In genomic region chr2:63484901-63485300, GRCh38 we compare ENCODE assay signal across 22 cellular contexts.
"Had no signal": no experiment of that assay in that cellular context is flagged by ENCODE, and none has a peak within 500 bp of the region (broad histone marks: within the 10 kb centered on the region; RNA-seq: fewer than 3 reads in every experiment).

No MANE protein-coding gene starts in this region.

- H3K4me1 ChIP-seq: esophagus squamous epithelium, gastroesophageal sphincter, spleen had no signal

- H3K27me3 Mint-ChIP-seq: activated CD4-positive, alpha-beta memory T cell treated with anti-CD3 and anti-CD28 coated beads for 36 hours; activated naive CD4-positive, alpha-beta T cell treated with anti-CD3 and anti-CD28 coated beads, Interleukin-2, amount 10 ng/mL, durations not matched to agents 7 days and 5 days; brain; naive thymus-derived CD8-positive, alpha-beta T cell; progenitor cell of endocrine pancreas; T-helper 17 cell; type B pancreatic cell had no signal

- H3K27ac Mint-ChIP-seq: activated CD4-positive, alpha-beta memory T cell treated with anti-CD3 and anti-CD28 coated beads for 36 hours; activated naive CD4-positive, alpha-beta T cell treated with anti-CD3 and anti-CD28 coated beads, Interleukin-2, amount 10 ng/mL, durations not matched to agents 7 days and 5 days; endodermal cell; naive thymus-derived CD8-positive, alpha-beta T cell; T-helper 17 cell; type B pancreatic cell had no signal

- H3K4me3 ChIP-seq: esophagus squamous epithelium, gastroesophageal sphincter, lung, spleen, thoracic aorta had no signal

- DNase-seq: activated CD4-positive, alpha-beta memory T cell treated with anti-CD3 and anti-CD28 coated beads for 36 hours; activated CD4-positive, alpha-beta T cell treated with anti-CD3 and anti-CD28 coated beads for 4 hours; activated CD4-positive, CD25-positive, alpha-beta regulatory T cell; activated effector memory CD4-positive, alpha-beta T cell treated with Interleukin-2 at 50 U/mL for 16 hours; activated naive CD4-positive, alpha-beta T cell treated with anti-CD3 and anti-CD28 coated beads, Interleukin-2, amount 10 ng/mL, durations not matched to agents 7 days and 5 days; activated T-cell treated with anti-CD3 and anti-CD28 coated beads, Interleukin-2, amount 50 U/mL, for 48 hours; anterior cingulate cortex; endodermal cell; esophagus squamous epithelium; left colon; naive thymus-derived CD8-positive, alpha-beta T cell; spleen; stimulated activated CD4-positive, alpha-beta T cell treated with anti-CD3 and anti-CD28 coated beads, Interleukin-4, amount 100 ng/mL, for 1 hour; stimulated activated naive CD4-positive, alpha-beta T cell; SW 1271; T-helper 17 cell had no signal

- H3K4me1 Mint-ChIP-seq: activated naive CD4-positive, alpha-beta T cell treated with anti-CD3 and anti-CD28 coated beads, Interleukin-2, amount 10 ng/mL, durations not matched to agents 7 days and 5 days; brain; T-helper 17 cell had no signal

- H3K36me3 Mint-ChIP-seq: activated naive CD4-positive, alpha-beta T cell treated with anti-CD3 and anti-CD28 coated beads, Interleukin-2, amount 10 ng/mL, durations not matched to agents 7 days and 5 days had no signal

- ATAC-seq: gastroesophageal sphincter; left colon; naive thymus-derived CD8-positive, alpha-beta T cell; T-helper 17 cell had no signal

- H3K9me3 Mint-ChIP-seq: activated CD4-positive, alpha-beta memory T cell treated with anti-CD3 and anti-CD28 coated beads for 36 hours; activated naive CD4-positive, alpha-beta T cell treated with anti-CD3 and anti-CD28 coated beads, Interleukin-2, amount 10 ng/mL, durations not matched to agents 7 days and 5 days; endodermal cell; naive thymus-derived CD8-positive, alpha-beta T cell had no signal

- H3K27me3 ChIP-seq: esophagus squamous epithelium, gastroesophageal sphincter, spleen had no signal

- H3K36me3 ChIP-seq: esophagus squamous epithelium had no signal

- H3K9me3 ChIP-seq: esophagus squamous epithelium, gastroesophageal sphincter, spleen, thoracic aorta had no signal

- H3K4me3 Mint-ChIP-seq: activated CD4-positive, alpha-beta memory T cell treated with anti-CD3 and anti-CD28 coated beads for 36 hours; activated naive CD4-positive, alpha-beta T cell treated with anti-CD3 and anti-CD28 coated beads, Interleukin-2, amount 10 ng/mL, durations not matched to agents 7 days and 5 days; endodermal cell; naive thymus-derived CD8-positive, alpha-beta T cell; T-helper 17 cell; type B pancreatic cell had no signal

- H3K27ac ChIP-seq: esophagus squamous epithelium, gastroesophageal sphincter, spleen, thoracic aorta had no signal
